In the genomic region with DNA sequence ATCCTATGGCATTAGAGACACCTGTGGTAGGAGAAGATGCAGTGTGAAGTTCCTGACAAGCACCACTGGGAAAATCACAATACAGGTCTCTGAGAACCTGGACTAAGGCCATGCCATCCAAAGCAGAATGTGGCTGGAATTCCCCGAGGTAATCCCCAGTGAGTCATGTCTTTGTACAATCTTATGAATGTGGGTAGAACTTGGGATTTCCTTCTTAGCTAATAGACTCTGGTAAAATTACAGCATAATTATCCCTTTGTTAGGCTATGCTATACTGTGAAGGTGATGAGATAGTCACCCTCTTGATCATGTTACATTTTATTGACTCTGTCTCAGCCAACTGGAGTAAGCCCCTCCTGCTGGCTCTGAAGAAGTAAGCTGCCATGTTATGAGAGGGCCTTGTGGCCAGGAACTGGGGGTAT, we compare ENCODE assay signal across 9 cellular contexts.
DNase-seq lines count a peak whose midpoint lies in the region; ATAC-seq and TF ChIP-seq lines count a peak whose summit lies in the region.
"Had no signal": no experiment of that assay in that cellular context is flagged by ENCODE, and none has a peak within 500 bp of the region (broad histone marks: within the 10 kb centered on the region; RNA-seq: fewer than 3 reads in every experiment).

No MANE protein-coding gene starts in this region.

- DNase-seq in COLO829 (ENCODE audit: low spot score) (peak; percentile 85), colonic mucosa (peak; percentile 24), suprapubic skin (ENCODE audit: low spot score in 2 of 2) (no peak), Ammon's horn (ENCODE audit: low spot score) (no peak), DMS 273 treated with DMSO at 0.1 percent for 48 hours (lab: John Stamatoyannopoulos, UW) (no peak)
- no peak for DNase-seq in central memory CD4-positive, alpha-beta T cell

- TF ChIP-seq CTCF in colonic mucosa (IDR thresholded peaks at IDR 0.05) (no peak), suprapubic skin (IDR thresholded peaks at IDR 0.05) (no peak)

- ATAC-seq in GM19351 (IDR thresholded peaks at IDR 0.05; ENCODE audit: unreplicated experiment) (peak; percentile 37), HG03460 (IDR thresholded peaks at IDR 0.05; ENCODE audit: unreplicated experiment) (peak; percentile 62)

- no peaks in the 10 kb centered on the region for H3K27me3 ChIP-seq in colonic mucosa
- no peaks in the 10 kb centered on the region for H3K27me3 ChIP-seq in suprapubic skin

- intact Hi-C loops in colonic mucosa (cut with DNase I), result no loop called here

- H3K36me3 ChIP-seq in colonic mucosa, result no peaks in the 10 kb centered on the region
- no peaks in the 10 kb centered on the region for H3K36me3 ChIP-seq in suprapubic skin

- H3K4me3 ChIP-seq in colonic mucosa, result no peak overlapping the region
- no peak overlapping the region for H3K4me3 ChIP-seq in suprapubic skin
- H3K4me3 ChIP-seq: coronary artery had no signal

- WGBS in suprapubic skin, result 33% methylated on average over 1 of the region's 1 CpG

- peak overlapping the region; percentile 46 for H3K27ac ChIP-seq in colonic mucosa
- H3K27ac ChIP-seq in suprapubic skin, result no peak overlapping the region
- H3K27ac ChIP-seq: coronary artery had no signal

- no peaks in the 10 kb centered on the region for H3K4me1 ChIP-seq in colonic mucosa
- peaks cover 3% of the 10 kb centered on the region for H3K4me1 ChIP-seq in suprapubic skin

- TF ChIP-seq EP300 in suprapubic skin (IDR thresholded peaks at IDR 0.05), result no peak

- TF ChIP-seq POLR2A in suprapubic skin (IDR thresholded peaks at IDR 0.05), result no peak

- H3K9me3 ChIP-seq in colonic mucosa, result no peaks in the 10 kb centered on the region
- no peaks in the 10 kb centered on the region for H3K9me3 ChIP-seq in suprapubic skin

- no peak overlapping the region for H3K9ac ChIP-seq in colonic mucosa (ENCODE audit: low read depth in 2 of 2, low read length in 2 of 2)

Comparison
In these comparisons a context has a peak if more than half of its experiments do, and no peak if none do; other contexts are left out.
1. DNase-seq: peak in COLO829 (single experiment) and colonic mucosa (single experiment); none in central memory CD4-positive, alpha-beta T cell (single experiment), suprapubic skin (0 of 2), Ammon's horn (single experiment) and DMS 273 treated with DMSO at 0.1 percent for 48 hours (single experiment).